18 cellular contexts compared by ENCODE assay signal in the genomic region with DNA sequence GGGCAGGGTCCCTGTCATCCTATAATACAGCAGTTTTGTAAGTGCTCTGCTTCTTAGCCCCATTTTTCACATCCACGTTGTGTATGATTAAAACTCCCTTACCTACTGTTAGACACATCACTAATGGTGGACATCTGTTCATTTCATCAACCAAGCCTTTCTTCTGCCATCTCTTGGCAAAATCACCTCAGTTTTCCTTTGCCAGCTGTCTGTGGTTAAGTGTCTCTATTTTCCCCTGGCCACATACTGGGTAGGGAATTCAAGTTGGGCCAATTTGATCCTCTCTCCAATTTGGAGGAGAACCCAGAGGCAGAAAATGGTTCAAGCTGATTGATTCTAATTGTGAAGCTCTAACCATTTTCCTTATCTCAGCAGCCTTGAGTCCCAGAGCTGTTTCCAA.
DNase-seq lines count a peak whose midpoint lies in the region; FAIRE-seq and TF ChIP-seq lines count a peak whose summit lies in the region.
"Had no signal": no experiment of that assay in that cellular context is flagged by ENCODE, and none has a peak within 500 bp of the region (broad histone marks: within the 10 kb centered on the region; RNA-seq: fewer than 3 reads in every experiment).

No MANE protein-coding gene starts in this region.

- no peaks in the 10 kb centered on the region for H3K79me2 ChIP-seq in H1 (ENCODE audit: control insufficient read depth in 1 of 2, insufficient read depth in 2 of 2, low read length in 2 of 2)

- H2AK5ac ChIP-seq in H1 (ENCODE audit: low read depth, low read length): no peak overlapping the region

- H3K4me3 ChIP-seq in H1 (ENCODE audit: extremely low read depth in 1 of 4, insufficient read depth in 2 of 4, low read depth in 3 of 4, low read length in 4 of 4): no peak overlapping the region
- H3K4me3 ChIP-seq in A673 (ENCODE audit: low read depth, low read length, poor library complexity, severe bottlenecking): no peak overlapping the region
- H3K4me3 ChIP-seq: HAP-1 had no signal

- CTCF ChIA-PET in H1 (lab: Charles Lee; ENCODE audit: partially characterized antibody) (interaction anchor here (0.6 kb wide), 1 partner anchor 723 kb away, joined by 3 read pairs; no protein-coding TSS in a partner anchor), A673 (lab: Charles Lee) (no interaction called here)

- intact Hi-C loops in A673 (cut with micrococcal nuclease; ENCODE audit: unreplicated experiment): no loop called here

- H2BK5ac ChIP-seq in H1 (ENCODE audit: low read depth, low read length): no peak overlapping the region

- H2BK12ac ChIP-seq in H1 (ENCODE audit: low read depth, low read length): no peak overlapping the region

- H2BK20ac ChIP-seq in H1 (ENCODE audit: low read length): no peak overlapping the region

- H3K27me3 ChIP-seq in H1 (replicated peaks in 1 of 4; ENCODE audit: control insufficient read depth in 3 of 4, extremely low read depth in 1 of 4, insufficient read depth in 3 of 4, low read length in 3 of 4) (no peaks in the 10 kb centered on the region), A673 (replicated peaks; ENCODE audit: insufficient read depth, low read depth, low read length, poor library complexity) (no peaks in the 10 kb centered on the region)
- H3K27me3 ChIP-seq: BE2C had no signal

- H2BK120ac ChIP-seq in H1 (replicated peaks; ENCODE audit: low read depth, low read length): no peak overlapping the region

- H2BK15ac ChIP-seq in H1 (ENCODE audit: low read length): no peak overlapping the region

- no peak overlapping the region for H4K8ac ChIP-seq in H1 (ENCODE audit: extremely low read depth, insufficient read depth, low read length)

- H3K9ac ChIP-seq in H1 (replicated peaks in 1 of 4; ENCODE audit: extremely low read depth in 1 of 4, low read depth in 3 of 4, low read length in 3 of 4): no peak overlapping the region

- no peak for TF ChIP-seq EP300 in H1 (IDR thresholded peaks at IDR 0.05; ENCODE audit: borderline replicate concordance in 1 of 2, low read depth in 2 of 2, low read length in 2 of 2)

- H4K20me1 ChIP-seq in H1 (replicated peaks in 1 of 2; ENCODE audit: control insufficient read depth in 1 of 2, insufficient read depth in 2 of 2, low read length in 2 of 2): no peaks in the 10 kb centered on the region

- H3K18ac ChIP-seq in H1 (ENCODE audit: extremely low read depth, low read length): no peak overlapping the region

- no peak overlapping the region for H3K4ac ChIP-seq in H1 (replicated peaks; ENCODE audit: insufficient read length, low read depth, low read length)

- peak; percentile 24 for DNase-seq in NCI-H1694 (lab: John Stamatoyannopoulos, UW)
- peak; percentile 91 for DNase-seq in NCI-H446 treated with DMSO at 0.1 percent for 48 hours (lab: John Stamatoyannopoulos, UW)
- DNase-seq in H1 (ENCODE audit: low read depth in 1 of 2, low spot score in 2 of 2): no peak
- DNase-seq in activated CD4-positive, CD25-positive, alpha-beta regulatory T cell treated with anti-CD3 and anti-CD28 coated beads, Interleukin-2, amount 50 U/mL, for 72 hours: no peak
- DNase-seq in activated CD4-positive, alpha-beta T cell treated with anti-CD3 and anti-CD28 coated beads for 1 hour: no peak
- DNase-seq in A673 (ENCODE audit: low spot score): no peak
- DNase-seq: ACHN; BE2C; C1 segment of cervical spinal cord; CD4-positive, CD25-positive, alpha-beta regulatory T cell; CD8-positive, alpha-beta memory T cell; COR-L47; DMS 273 treated with DMSO at 0.1 percent for 48 hours had no signal

- POLR2A ChIA-PET in H1 (lab: Charles Lee; ENCODE audit: partially characterized antibody) (no interaction called here), A673 (lab: Charles Lee; ENCODE audit: low non-redundant PET) (no interaction called here)

- no peak overlapping the region for H4K5ac ChIP-seq in H1 (ENCODE audit: insufficient read length, low read depth, low read length)

- TF ChIP-seq POLR2A in H1 (IDR thresholded peaks at IDR 0.05; ENCODE audit: control extremely low read depth in 1 of 2, low read depth in 2 of 2, low read length in 2 of 2): no peak

- WGBS in H1 (ENCODE audit: extremely low coverage in 1 of 2, insufficient coverage in 1 of 2, insufficient read length in 1 of 2, insufficient replicate concordance in 2 of 2, low coverage in 1 of 2, low lambda C conversion rate in 2 of 2, missing lambda C conversion rate in 1 of 2), 2 experiments: 92% methylated on average over 1 of the region's 1 CpG; no CpG with 5 or more reads in 1 of the 2 experiments

- no peak overlapping the region for H3K4me2 ChIP-seq in H1 (ENCODE audit: insufficient read depth in 1 of 2, low read depth in 2 of 2, low read length in 2 of 2)

- no peak overlapping the region for H3K14ac ChIP-seq in H1 (ENCODE audit: insufficient read length)

- TF ChIP-seq CTCF in H1 (IDR thresholded peaks at IDR 0.05; ENCODE audit: control extremely low read depth in 1 of 3, insufficient read depth in 1 of 3, low read depth in 1 of 3, low read length in 3 of 3) (no peak), A673 (conservative IDR thresholded peaks at IDR 0.05; ENCODE audit: low read depth, low read length) (no peak)

- no peak for FAIRE-seq in H1 (lab: Jason Lieb, UNC)
- FAIRE-seq: G401.6, GM12891, GM19239, HepG2 had no signal

- H3K9me3 ChIP-seq in H1 (ENCODE audit: insufficient read depth in 2 of 2, low read depth in 1 of 2, low read length in 1 of 2) (no peaks in the 10 kb centered on the region), A673 (ENCODE audit: low read depth, low read length, poor library complexity, severe bottlenecking) (no peaks in the 10 kb centered on the region)
- H3K9me3 ChIP-seq: BE2C, HAP-1 had no signal

- H2AFZ ChIP-seq in H1 (ENCODE audit: low read length): 0 out of 2 replicates have a peak overlapping the region, but pooled peaks have one; percentile 17

- no peak overlapping the region for H4K91ac ChIP-seq in H1 (replicated peaks; ENCODE audit: insufficient read length, low read length)

- no TSS peak for BruUV-seq in A673 (replicated peaks; lab: Mats Ljungman, UMichigan)

- H3K4me1 ChIP-seq in H1 (replicated peaks in 1 of 4; ENCODE audit: control insufficient read depth in 3 of 4, insufficient read depth in 4 of 4, low read length in 3 of 4): peaks cover 0 to 4% (median 0%) of the 10 kb centered on the region in 4 experiments; a peak in 1 of 7 replicates
- H3K4me1 ChIP-seq in A673 (ENCODE audit: insufficient read depth, low read length, poor library complexity, severe bottlenecking): no peaks in the 10 kb centered on the region
- H3K4me1 ChIP-seq: HAP-1 had no signal

- no peak overlapping the region for H3K23ac ChIP-seq in H1 (ENCODE audit: insufficient read length)

- no peaks in the 10 kb centered on the region for H3K79me1 ChIP-seq in H1 (ENCODE audit: low read depth, low read length)

- H3K36me3 ChIP-seq in H1 (ENCODE audit: control insufficient read depth in 2 of 4, insufficient read depth in 4 of 4, low read length in 3 of 4) (no peaks in the 10 kb centered on the region), A673 (ENCODE audit: insufficient read depth, low read length, poor library complexity, severe bottlenecking) (no peaks in the 10 kb centered on the region)
- H3K36me3 ChIP-seq: BE2C, HAP-1 had no signal

- H3K23me2 ChIP-seq in H1 (ENCODE audit: low read depth, low read length): no peaks in the 10 kb centered on the region

- no peak overlapping the region for H3K27ac ChIP-seq in H1 (ENCODE audit: low read depth, low read length)
- no peak overlapping the region for H3K27ac ChIP-seq in A673 (ENCODE audit: low read depth, low read length, poor library complexity, severe bottlenecking)

- no peak for TF ChIP-seq RAD21 in H1 (IDR thresholded peaks at IDR 0.05 in 1 of 2, conservative IDR thresholded peaks at IDR 0.05 in 1 of 2; ENCODE audit: low read depth in 2 of 2, low read length in 2 of 2)

- no peak overlapping the region for H3K56ac ChIP-seq in H1 (replicated peaks; ENCODE audit: insufficient read length, low read depth, low read length)

TF ChIP-seq in H1, 55 proteins besides CTCF, POLR2A, EP300 and RAD21:
- TF ChIP-seq CHD2 (IDR thresholded peaks at IDR 0.05; ENCODE audit: low read length) (no peak), JUN (IDR thresholded peaks at IDR 0.05; ENCODE audit: low read depth, low read length) (no peak), MAFK (IDR thresholded peaks at IDR 0.05; ENCODE audit: low read depth, low read length) (no peak), POLR2AphosphoS5 (IDR thresholded peaks at IDR 0.05; ENCODE audit: low read depth, low read length) (no peak), SIN3A (conservative IDR thresholded peaks at IDR 0.05 in 1 of 2, IDR thresholded peaks at IDR 0.05 in 1 of 2; ENCODE audit: low read depth in 1 of 2, low read length in 2 of 2) (no peak), SUZ12 (IDR thresholded peaks at IDR 0.05; ENCODE audit: low read length) (no peak)

Comparison
In these comparisons a context has a peak if more than half of its experiments do, and no peak if none do; other contexts are left out.
1. DNase-seq: peak in NCI-H1694 (single experiment) and NCI-H446 treated with DMSO at 0.1 percent for 48 hours (single experiment); none in H1 (0 of 2), activated CD4-positive, CD25-positive, alpha-beta regulatory T cell treated with anti-CD3 and anti-CD28 coated beads, Interleukin-2, amount 50 U/mL, for 72 hours (single experiment), activated CD4-positive, alpha-beta T cell treated with anti-CD3 and anti-CD28 coated beads for 1 hour (single experiment) and A673 (single experiment).